ENCODE assay signal across 1 cellular context in genomic region chr2:241936457-241937133, GRCh38.
TF ChIP-seq lines count a peak whose summit lies in the region.

No MANE protein-coding gene starts in this region.

TF ChIP-seq in GM23338, 12 proteins besides CTCF, POLR2A, EP300 and RAD21 (continued from another document):
- TF ChIP-seq REST (IDR thresholded peaks at IDR 0.05; ENCODE audit: unreplicated experiment): no peak
- no peak for TF ChIP-seq ETS1 (IDR thresholded peaks at IDR 0.05)
- TF ChIP-seq STAT1 (IDR thresholded peaks at IDR 0.05; ENCODE audit: unreplicated experiment): no peak
- TF ChIP-seq ZNF331 (CRISPR knock-in tag; IDR thresholded peaks at IDR 0.05; ENCODE audit: low read depth): no peak
- no peak for TF ChIP-seq NANOG (IDR thresholded peaks at IDR 0.05; ENCODE audit: borderline replicate concordance)
- no peak for TF ChIP-seq EZH2 (IDR thresholded peaks at IDR 0.05; ENCODE audit: low read depth, unreplicated experiment)
- TF ChIP-seq ZNF114 (CRISPR knock-in tag; IDR thresholded peaks at IDR 0.05): no peak
